In the genomic region with DNA sequence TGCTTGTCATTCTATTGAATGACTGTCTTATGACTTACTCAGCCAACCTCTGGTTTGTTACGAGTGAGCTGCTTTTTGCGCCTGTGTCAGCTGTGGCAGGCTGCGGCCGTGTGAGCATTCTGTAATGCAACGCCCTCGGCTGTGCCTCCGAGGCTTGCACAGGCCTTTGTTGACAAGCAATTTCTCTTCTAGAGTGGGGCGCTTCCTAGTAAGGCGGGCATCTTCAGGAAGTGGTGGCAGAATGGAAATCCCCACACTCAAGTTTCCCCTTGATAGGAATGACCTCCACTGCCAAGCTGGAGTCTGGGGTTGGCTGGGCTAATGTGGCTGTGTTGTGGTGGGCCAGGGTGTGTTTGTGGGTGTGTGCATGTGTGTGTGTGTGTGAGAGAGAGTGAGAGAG, we compare ENCODE assay signal across 8 cellular contexts. TPM values are rescaled to one million over a fixed set of nuclear protein-coding genes. Genes with fewer than 3 reads are reported as not detected.
DNase-seq lines count a peak whose midpoint lies in the region; TF ChIP-seq lines count a peak whose summit lies in the region.
"Had no signal": no experiment of that assay in that cellular context is flagged by ENCODE, and none has a peak within 500 bp of the region (broad histone marks: within the 10 kb centered on the region; RNA-seq: fewer than 3 reads in every experiment).

No MANE protein-coding gene starts in this region.

- H3K9me3 Mint-ChIP-seq in activated CD4-positive, alpha-beta memory T cell treated with anti-CD3 and anti-CD28 coated beads, Interleukin-2, amount 10 ng/mL, durations not matched to agents 7 days and 5 days, result no peaks in the 10 kb centered on the region

- H3K27me3 ChIP-seq in ascending aorta, result no peaks in the 10 kb centered on the region
- no peaks in the 10 kb centered on the region for H3K27me3 ChIP-seq in uterus

- no peak for TF ChIP-seq CTCF in ascending aorta (IDR thresholded peaks at IDR 0.05)
- TF ChIP-seq CTCF in uterus (IDR thresholded peaks at IDR 0.05), result no peak

- DNase-seq in NCI-H187 (lab: John Stamatoyannopoulos, UW) (peak; percentile 34 to 59), head of caudate nucleus (peak in 30 of 42 donors; percentile 5 to 62 (median 21)), midbrain (lab: John Stamatoyannopoulos, UW) (no peak), ascending aorta (ENCODE audit: low spot score in 2 of 2) (no peak), uterus (no peak)
- peak; percentile 78 for DNase-seq in activated CD4-positive, alpha-beta memory T cell treated with anti-CD3 and anti-CD28 coated beads, Interleukin-2, amount 10 ng/mL, durations not matched to agents 7 days and 5 days
- peak; percentile 65 for DNase-seq in stimulated activated naive CD4-positive, alpha-beta T cell treated with Interleukin-2 at 50 U/mL for 16 hours (lab: John Stamatoyannopoulos, UW)

- H3K4me3 Mint-ChIP-seq in activated CD4-positive, alpha-beta memory T cell treated with anti-CD3 and anti-CD28 coated beads, Interleukin-2, amount 10 ng/mL, durations not matched to agents 7 days and 5 days, result peak overlapping the region; percentile 22

- no peak overlapping the region for H3K4me3 ChIP-seq in ascending aorta
- no peak overlapping the region for H3K4me3 ChIP-seq in uterus
- H3K4me3 ChIP-seq: skin epidermis had no signal

- no peaks in the 10 kb centered on the region for H3K9me3 ChIP-seq in ascending aorta
- H3K9me3 ChIP-seq in uterus, result peaks cover 0 to 3% of the 10 kb centered on the region in 2 donors

- no peak for TF ChIP-seq POLR2A in uterus (IDR thresholded peaks at IDR 0.05)

- peaks cover 30% of the 10 kb centered on the region for H3K4me1 Mint-ChIP-seq in activated CD4-positive, alpha-beta memory T cell treated with anti-CD3 and anti-CD28 coated beads, Interleukin-2, amount 10 ng/mL, durations not matched to agents 7 days and 5 days

- H3K27me3 Mint-ChIP-seq in activated CD4-positive, alpha-beta memory T cell treated with anti-CD3 and anti-CD28 coated beads, Interleukin-2, amount 10 ng/mL, durations not matched to agents 7 days and 5 days, result peaks cover 7% of the 10 kb centered on the region

- intact Hi-C loops in head of caudate nucleus (cut with DNase I), result no loop called here
- intact Hi-C loops in ascending aorta (cut with DNase I), result no loop called here
- intact Hi-C loops in uterus (cut with DNase I; ENCODE audit: low total_unique reads), result no loop called here

- POLR2A ChIA-PET in activated CD4-positive, alpha-beta memory T cell treated with anti-CD3 and anti-CD28 coated beads, Interleukin-2, amount 10 ng/mL, durations not matched to agents 7 days and 5 days (lab: Charles Lee), result interaction anchor here (1.1 to 1.2 kb wide), 3 partner anchors 18 to 40 kb away, joined by 3 to 7 read pairs (median 4); a partner anchor contains a TSS

- CTCF ChIA-PET in activated CD4-positive, alpha-beta memory T cell treated with anti-CD3 and anti-CD28 coated beads, Interleukin-2, amount 10 ng/mL, durations not matched to agents 7 days and 5 days (lab: Charles Lee), result interaction anchor here (1.1 kb wide), 1 partner anchor 39 kb away, joined by 7 read pairs; a partner anchor contains a TSS

- H3K36me3 ChIP-seq in ascending aorta, result no peaks in the 10 kb centered on the region
- no peaks in the 10 kb centered on the region for H3K36me3 ChIP-seq in uterus

- peak overlapping the region; percentile 83 for H3K27ac Mint-ChIP-seq in activated CD4-positive, alpha-beta memory T cell treated with anti-CD3 and anti-CD28 coated beads, Interleukin-2, amount 10 ng/mL, durations not matched to agents 7 days and 5 days

- H3K4me1 ChIP-seq in ascending aorta (no peaks in the 10 kb centered on the region), uterus (no peaks in the 10 kb centered on the region)

- no peaks in the 10 kb centered on the region for H3K36me3 Mint-ChIP-seq in activated CD4-positive, alpha-beta memory T cell treated with anti-CD3 and anti-CD28 coated beads, Interleukin-2, amount 10 ng/mL, durations not matched to agents 7 days and 5 days (ENCODE audit: low read depth)

- H3K27ac ChIP-seq in ascending aorta (no peak overlapping the region), uterus (no peak overlapping the region)

RNA-seq across cellular contexts. Expression of a gene that starts 20.2 kb away (rescaled TPM):
- 1 to 10 TPM; 1.7 TPM for total RNA-seq in activated CD4-positive, alpha-beta memory T cell treated with anti-CD3 and anti-CD28 coated beads, Interleukin-2, amount 10 ng/mL, durations not matched to agents 7 days and 5 days
- total RNA-seq in ascending aorta, result 1.9 TPM
- total RNA-seq in uterus, result 1 to 10 TPM in 1 of 4 donors, under 1 TPM in 1, not detected in 2; 0.76 to 3.0 TPM

RNA-seq across cellular contexts. Expression of a gene that starts 38.9 kb away (rescaled TPM):
- 10 to 100 TPM; 58.5 to 68.3 TPM for total RNA-seq in activated CD4-positive, alpha-beta memory T cell treated with anti-CD3 and anti-CD28 coated beads, Interleukin-2, amount 10 ng/mL, durations not matched to agents 7 days and 5 days
- total RNA-seq in ascending aorta (8.9 TPM), uterus (10 to 100 TPM in 3 of 4 donors, 1 to 10 TPM in 1; 8.8 to 28.7 (median 16.9) TPM)

Comparison
In these comparisons a context has a peak if more than half of its experiments do, and no peak if none do; other contexts are left out.
1. DNase-seq: peak in NCI-H187 (2 of 2), activated CD4-positive, alpha-beta memory T cell treated with anti-CD3 and anti-CD28 coated beads, Interleukin-2, amount 10 ng/mL, durations not matched to agents 7 days and 5 days (single experiment), head of caudate nucleus (30 of 42) and stimulated activated naive CD4-positive, alpha-beta T cell treated with Interleukin-2 at 50 U/mL for 16 hours (single experiment); none in midbrain (single experiment), ascending aorta (0 of 2) and uterus (0 of 2).